In genomic region chr9:34985311-34985899, GRCh38 we compare ENCODE assay signal across 8 cellular contexts. TPM values are rescaled to one million over a fixed set of nuclear protein-coding genes. Genes with fewer than 3 reads are reported as not detected.
DNase-seq lines count a peak whose midpoint lies in the region; ATAC-seq and TF ChIP-seq lines count a peak whose summit lies in the region.

No MANE protein-coding gene starts in this region.

- no peak for ATAC-seq in GM21737 (IDR thresholded peaks at IDR 0.05; ENCODE audit: unreplicated experiment)
- no peak for ATAC-seq in GM19395 (IDR thresholded peaks at IDR 0.05; ENCODE audit: unreplicated experiment)

- peak overlapping the region; percentile 84 for H3K9ac ChIP-seq in neural cell (ENCODE audit: low read length)

- CTCF ChIA-PET in AG04449 (lab: Yijun Ruan, JAX) = interaction anchor here (1.0 to 2.6 kb wide), 22 partner anchors 9 to 285 kb away, joined by 3 to 54 read pairs (median 4); a partner anchor contains a TSS

- H3K4me3 ChIP-seq in AG04449 (ENCODE audit: low read depth, low read length) (no peak overlapping the region), neural cell (ENCODE audit: low read length) (peak overlapping the region; percentile 56)

- no peaks in the 10 kb centered on the region for H3K27me3 ChIP-seq in neural cell (ENCODE audit: insufficient read depth, low read depth, low read length)

- peaks cover 6% of the 10 kb centered on the region for H3K79me2 ChIP-seq in neural cell (replicated peaks; ENCODE audit: insufficient read depth, low read length)

- peak; percentile 80 for TF ChIP-seq RAD21 in neural cell (conservative IDR thresholded peaks at IDR 0.05)

- H3F3A ChIP-seq in neural cell (ENCODE audit: insufficient read depth, low read length, poor library complexity, severe bottlenecking) = no peaks in the 10 kb centered on the region

- TF ChIP-seq EP300 in neural cell (conservative IDR thresholded peaks at IDR 0.05; ENCODE audit: poor library complexity, severe bottlenecking) = no peak

- TF ChIP-seq CTCF in AG04449 (IDR thresholded peaks at IDR 0.05; ENCODE audit: insufficient read depth, low read length, missing control alignments) (peak; percentile 71), neural cell (IDR thresholded peaks at IDR 0.05; ENCODE audit: poor library complexity, severe bottlenecking) (peak; percentile 91)

- no peaks in the 10 kb centered on the region for H3K36me3 ChIP-seq in neural cell (ENCODE audit: insufficient read depth, low read length)

- H3K27ac ChIP-seq in neural cell (ENCODE audit: low read length) = peak overlapping the region; percentile 90

- no peaks in the 10 kb centered on the region for H4K20me1 ChIP-seq in neural cell (ENCODE audit: insufficient read depth)

- H3K9me3 ChIP-seq in neural cell (ENCODE audit: low read length) = no peaks in the 10 kb centered on the region

- peak overlapping the region; percentile 52 for H3K4me2 ChIP-seq in neural cell (ENCODE audit: low read length)

- no peaks in the 10 kb centered on the region for H3K9me2 ChIP-seq in neural cell (ENCODE audit: insufficient read depth, low read length)

- no peak for DNase-seq in AG04449 (ENCODE audit: low read depth, low spot score)
- peak; percentile 52 for DNase-seq in GM03348 (ENCODE audit: low spot score)
- peak; percentile 40 for DNase-seq in NCI-H2029 treated with DMSO at 0.1 percent for 48 hours (lab: John Stamatoyannopoulos, UW)
- peak; percentile 73 to 81 for DNase-seq in activated CD4-positive, alpha-beta T cell treated with anti-CD3 and anti-CD28 coated beads, Interleukin-2, amount 50 U/mL, for 48 hours
- peak; percentile 33 for DNase-seq in effector CD4-positive, alpha-beta T cell

- POLR2A ChIA-PET in AG04449 (lab: Yijun Ruan, JAX) = no interaction called here

- no peak overlapping the region for H2AFZ ChIP-seq in neural cell (ENCODE audit: low read depth, low read length)

TF ChIP-seq in neural cell, 6 proteins besides CTCF, POLR2A, EP300 and RAD21:
- TF ChIP-seq POLR2AphosphoS5 (IDR thresholded peaks at IDR 0.05) = no peak
- TF ChIP-seq EZH2 (IDR thresholded peaks at IDR 0.05; ENCODE audit: borderline replicate concordance, insufficient read depth, low read length, poor library complexity, severe bottlenecking) = no peak
- TF ChIP-seq SMC3 (conservative IDR thresholded peaks at IDR 0.05; ENCODE audit: poor library complexity) = peak; percentile 87
- TF ChIP-seq, protein P1, sequence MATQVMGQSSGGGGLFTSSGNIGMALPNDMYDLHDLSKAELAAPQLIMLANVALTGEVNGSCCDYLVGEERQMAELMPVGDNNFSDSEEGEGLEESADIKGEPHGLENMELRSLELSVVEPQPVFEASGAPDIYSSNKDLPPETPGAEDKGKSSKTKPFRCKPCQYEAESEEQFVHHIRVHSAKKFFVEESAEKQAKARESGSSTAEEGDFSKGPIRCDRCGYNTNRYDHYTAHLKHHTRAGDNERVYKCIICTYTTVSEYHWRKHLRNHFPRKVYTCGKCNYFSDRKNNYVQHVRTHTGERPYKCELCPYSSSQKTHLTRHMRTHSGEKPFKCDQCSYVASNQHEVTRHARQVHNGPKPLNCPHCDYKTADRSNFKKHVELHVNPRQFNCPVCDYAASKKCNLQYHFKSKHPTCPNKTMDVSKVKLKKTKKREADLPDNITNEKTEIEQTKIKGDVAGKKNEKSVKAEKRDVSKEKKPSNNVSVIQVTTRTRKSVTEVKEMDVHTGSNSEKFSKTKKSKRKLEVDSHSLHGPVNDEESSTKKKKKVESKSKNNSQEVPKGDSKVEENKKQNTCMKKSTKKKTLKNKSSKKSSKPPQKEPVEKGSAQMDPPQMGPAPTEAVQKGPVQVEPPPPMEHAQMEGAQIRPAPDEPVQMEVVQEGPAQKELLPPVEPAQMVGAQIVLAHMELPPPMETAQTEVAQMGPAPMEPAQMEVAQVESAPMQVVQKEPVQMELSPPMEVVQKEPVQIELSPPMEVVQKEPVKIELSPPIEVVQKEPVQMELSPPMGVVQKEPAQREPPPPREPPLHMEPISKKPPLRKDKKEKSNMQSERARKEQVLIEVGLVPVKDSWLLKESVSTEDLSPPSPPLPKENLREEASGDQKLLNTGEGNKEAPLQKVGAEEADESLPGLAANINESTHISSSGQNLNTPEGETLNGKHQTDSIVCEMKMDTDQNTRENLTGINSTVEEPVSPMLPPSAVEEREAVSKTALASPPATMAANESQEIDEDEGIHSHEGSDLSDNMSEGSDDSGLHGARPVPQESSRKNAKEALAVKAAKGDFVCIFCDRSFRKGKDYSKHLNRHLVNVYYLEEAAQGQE (IDR thresholded peaks at IDR 0.05; ENCODE audit: borderline replicate concordance) = no peak
- no peak for TF ChIP-seq TAF1 (IDR thresholded peaks at IDR 0.05; ENCODE audit: low read depth)
- no peak for TF ChIP-seq MXI1 (conservative IDR thresholded peaks at IDR 0.05; ENCODE audit: poor library complexity, severe bottlenecking)

RNA-seq across cellular contexts. Expression of gene DNAJB5, which starts 4.1 kb away (rescaled TPM):
- polyA plus RNA-seq in neural cell = 90.2 and 99.1 TPM in 2 replicates
- 112 and 115 TPM in 2 replicates for polyA minus RNA-seq in neural cell

RNA-seq across cellular contexts. Expression of gene PHF24, which starts 27.3 kb away (rescaled TPM):
- 1.8 and 2.4 TPM in 2 replicates for polyA plus RNA-seq in neural cell
- polyA minus RNA-seq in neural cell = 6.9 and 7.8 TPM in 2 replicates
